Comparison of ENCODE assay signal across 8 cellular contexts in genomic region chr14:24442240-24443052, GRCh38. TPM values are rescaled to one million over a fixed set of nuclear protein-coding genes. Genes with fewer than 3 reads are reported as not detected.
DNase-seq lines count a peak whose midpoint lies in the region; ATAC-seq, FAIRE-seq and TF ChIP-seq lines count a peak whose summit lies in the region.

A gene with protein sequence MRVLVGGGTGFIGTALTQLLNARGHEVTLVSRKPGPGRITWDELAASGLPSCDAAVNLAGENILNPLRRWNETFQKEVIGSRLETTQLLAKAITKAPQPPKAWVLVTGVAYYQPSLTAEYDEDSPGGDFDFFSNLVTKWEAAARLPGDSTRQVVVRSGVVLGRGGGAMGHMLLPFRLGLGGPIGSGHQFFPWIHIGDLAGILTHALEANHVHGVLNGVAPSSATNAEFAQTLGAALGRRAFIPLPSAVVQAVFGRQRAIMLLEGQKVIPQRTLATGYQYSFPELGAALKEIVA (minus strand): TSS chr14:24442776. CDS start chr14:24442769, 7 bp downstream.

- peak within 1 kb of the TSS; percentile 100 for H3K27ac ChIP-seq in cingulate gyrus (ENCODE audit: low read depth, low read length)

- peaks cover 22% of the 10 kb centered on the region for H3K36me3 ChIP-seq in BE2C

- DNase-seq in BE2C: peak; percentile 97
- peak; percentile 85 for DNase-seq in GM19239 (ENCODE audit: insufficient read length, low spot score)
- DNase-seq in NCI-H524 treated with DMSO at 0.1 percent for 48 hours (lab: John Stamatoyannopoulos, UW): peak; percentile 99
- peak; percentile 96 for DNase-seq in activated CD4-positive, alpha-beta T cell treated with anti-CD3 and anti-CD28 coated beads for 4 hours
- peak; percentile 99 for DNase-seq in kidney tubule cell (ENCODE audit: low spot score)
- DNase-seq in stimulated activated CD4-positive, alpha-beta T cell treated with anti-CD3 and anti-CD28 coated beads, Interleukin-1b, Interleukin-23, amount 100 ng/mL, for 24 hours (ENCODE audit: low read depth in 4 of 4, low spot score in 1 of 4): peak; percentile 81 to 95 (median 91)

- no peaks in the 10 kb centered on the region; the same call in none of the 2 replicates for H3K4me1 ChIP-seq in BE2C

- no peaks in the 10 kb centered on the region for H3K27me3 ChIP-seq in BE2C

- no peak for TF ChIP-seq CTCF in BE2C (IDR thresholded peaks at IDR 0.05; ENCODE audit: low read depth, low read length)

- FAIRE-seq in GM19239 (lab: Jason Lieb, UNC): peak; percentile 93

- H3K4me3 ChIP-seq in BE2C (ENCODE audit: low read depth, low read length): peak within 1 kb of the TSS; percentile 74

- no peaks in the 10 kb centered on the region for H3K9me3 ChIP-seq in BE2C

- ATAC-seq in HG03457 (IDR thresholded peaks at IDR 0.05; ENCODE audit: unreplicated experiment): peak; percentile 81

RNA-seq across cellular contexts. Expression of the gene that starts here (rescaled TPM):
- polyA plus RNA-seq in BE2C (2012; ENCODE audit: insufficient read depth, insufficient read length, low read depth): 157 TPM

Comparison
In these comparisons a context has a peak if more than half of its experiments do, and no peak if none do; other contexts are left out.
1. Peak in every context shown above with its lines: DNase-seq, ATAC-seq, H3K4me3 ChIP-seq and H3K27ac ChIP-seq.